In genomic region chr12:123165537-123165936, GRCh38 we compare ENCODE assay signal across 29 cellular contexts.
A peak's percentile ranks its signal among the peaks of the same experiment; 100 is the strongest.
DNase-seq lines count a peak whose midpoint lies in the region; FAIRE-seq and TF ChIP-seq lines count a peak whose summit lies in the region.
"Had no signal": no experiment of that assay in that cellular context is flagged by ENCODE, and none has a peak within 500 bp of the region (broad histone marks: within the 10 kb centered on the region; RNA-seq: fewer than 3 reads in every experiment).

No MANE protein-coding gene starts in this region.

- peak overlapping the region; percentile 71 for H3K27ac ChIP-seq in parathyroid adenoma
- H3K27ac ChIP-seq: cardiac muscle cell, coronary artery, heart right ventricle, PC-9, tibial nerve had no signal

- FAIRE-seq in RCC 7860 (lab: Jason Lieb, UNC) = no peak
- FAIRE-seq: GM19239 had no signal

- TF ChIP-seq CTCF in parathyroid adenoma (IDR thresholded peaks at IDR 0.05) = no peak

- no peaks in the 10 kb centered on the region for H3K9me3 ChIP-seq in parathyroid adenoma (ENCODE audit: control insufficient read depth, low read length)
- H3K9me3 ChIP-seq: heart right ventricle, MG63, tibial nerve had no signal

- H3K9ac ChIP-seq in parathyroid adenoma = no peak overlapping the region

- H3K4me1 ChIP-seq in parathyroid adenoma = no peaks in the 10 kb centered on the region
- H3K4me1 ChIP-seq: tibial nerve had no signal

- H3K4me2 ChIP-seq in parathyroid adenoma (ENCODE audit: low read length) = peak overlapping the region; percentile 47
- H3K4me2 ChIP-seq: PC-9 had no signal

- H3K36me3 ChIP-seq in parathyroid adenoma (ENCODE audit: control insufficient read depth, insufficient read depth, low read length) = no peaks in the 10 kb centered on the region

- no peak overlapping the region for H2AFZ ChIP-seq in parathyroid adenoma
- H2AFZ ChIP-seq: PC-9 had no signal

- no peak overlapping the region for H3K4me3 ChIP-seq in parathyroid adenoma (ENCODE audit: low read depth, low read length)
- H3K4me3 ChIP-seq: cardiac muscle cell, coronary artery, heart right ventricle, MG63, PC-9, tibial nerve had no signal

- no peaks in the 10 kb centered on the region for H3K27me3 ChIP-seq in parathyroid adenoma (ENCODE audit: control insufficient read depth, insufficient read depth, low read length)
- H3K27me3 ChIP-seq: cardiac muscle cell, heart right ventricle, MG63, tibial nerve had no signal

- no peaks in the 10 kb centered on the region for H3K27me3 Mint-ChIP-seq in T-helper 2 cell treated with Interferon-gamma antibody and Interleukin-4, amounts not matched to agents 5 μg/mL and 100 μg/mL, for 36 hours (ENCODE audit: low read depth)
- H3K27me3 Mint-ChIP-seq: activated CD4-positive, alpha-beta T cell treated with anti-CD3 and anti-CD28 coated beads for 36 hours; B cell; effector memory CD8-positive, alpha-beta T cell had no signal

- H3K27ac Mint-ChIP-seq in T-helper 2 cell treated with Interferon-gamma antibody and Interleukin-4, amounts not matched to agents 5 μg/mL and 100 μg/mL, for 36 hours = no peak overlapping the region
- H3K27ac Mint-ChIP-seq: activated CD4-positive, alpha-beta T cell treated with anti-CD3 and anti-CD28 coated beads for 36 hours; B cell; effector memory CD8-positive, alpha-beta T cell had no signal

- peaks cover 2% of the 10 kb centered on the region for H3K4me1 Mint-ChIP-seq in T-helper 2 cell treated with Interferon-gamma antibody and Interleukin-4, amounts not matched to agents 5 μg/mL and 100 μg/mL, for 36 hours (ENCODE audit: low read depth)

- peaks cover 46% of the 10 kb centered on the region for H3K36me3 Mint-ChIP-seq in T-helper 2 cell treated with Interferon-gamma antibody and Interleukin-4, amounts not matched to agents 5 μg/mL and 100 μg/mL, for 36 hours (ENCODE audit: low read depth)

- peak; percentile 30 for DNase-seq in activated CD8-positive, alpha-beta memory T cell treated with anti-CD3 and anti-CD28 coated beads for 24 hours
- DNase-seq in activated CD8-positive, alpha-beta memory T cell treated with anti-CD3 and anti-CD28 coated beads, Interleukin-2, amount 50 U/mL, for 4 hours = no peak
- DNase-seq in NCI-H526 treated with DMSO at 0.1 percent for 48 hours (lab: John Stamatoyannopoulos, UW) (peak; percentile 97), kidney tubule cell (ENCODE audit: low spot score) (peak; percentile 19), RCC 7860 (ENCODE audit: low spot score) (no peak), cerebellar nuclear complex (lab: John Stamatoyannopoulos, UW) (no peak)
- DNase-seq in T-helper 2 cell treated with Interferon-gamma antibody and Interleukin-4, amounts not matched to agents 5 μg/mL and 100 μg/mL, for 36 hours (ENCODE audit: low spot score) = no peak
- DNase-seq: activated CD4-positive, alpha-beta T cell treated with anti-CD3 and anti-CD28 coated beads for 36 hours; aorta; DMS79; effector memory CD8-positive, alpha-beta T cell; foreskin fibroblast; GDM1; HCEC 1CT; heart right ventricle; KG1; left cardiac atrium; MG63; nucleus accumbens; PC-9; Right ventricle myocardium superior; stimulated activated CD4-positive, alpha-beta T cell treated with anti-CD3 and anti-CD28 coated beads, Interleukin-2, amount 100 ng/mL, for 24 hours had no signal

- H3K79me2 ChIP-seq in parathyroid adenoma = no peaks in the 10 kb centered on the region

- no peaks in the 10 kb centered on the region for H3K9me3 Mint-ChIP-seq in T-helper 2 cell treated with Interferon-gamma antibody and Interleukin-4, amounts not matched to agents 5 μg/mL and 100 μg/mL, for 36 hours
- H3K9me3 Mint-ChIP-seq: activated naive CD4-positive, alpha-beta T cell treated with anti-CD3 and anti-CD28 coated beads, Interleukin-2, amount 50 U/mL, for 72 hours; effector memory CD8-positive, alpha-beta T cell had no signal

- H3K4me3 Mint-ChIP-seq in T-helper 2 cell treated with Interferon-gamma antibody and Interleukin-4, amounts not matched to agents 5 μg/mL and 100 μg/mL, for 36 hours = no peak overlapping the region
- H3K4me3 Mint-ChIP-seq: activated CD4-positive, alpha-beta T cell treated with anti-CD3 and anti-CD28 coated beads for 36 hours; B cell; effector memory CD8-positive, alpha-beta T cell had no signal

Comparison
In these comparisons a context has a peak if more than half of its experiments do, and no peak if none do; other contexts are left out.
1. DNase-seq: peak in activated CD8-positive, alpha-beta memory T cell treated with anti-CD3 and anti-CD28 coated beads for 24 hours (single experiment), NCI-H526 treated with DMSO at 0.1 percent for 48 hours (single experiment) and kidney tubule cell (single experiment); none in activated CD8-positive, alpha-beta memory T cell treated with anti-CD3 and anti-CD28 coated beads, Interleukin-2, amount 50 U/mL, for 4 hours (single experiment), T-helper 2 cell treated with Interferon-gamma antibody and Interleukin-4, amounts not matched to agents 5 μg/mL and 100 μg/mL, for 36 hours (single experiment), RCC 7860 (single experiment) and cerebellar nuclear complex (0 of 2).